Comparison of ENCODE assay signal across 8 cellular contexts in the genomic region with DNA sequence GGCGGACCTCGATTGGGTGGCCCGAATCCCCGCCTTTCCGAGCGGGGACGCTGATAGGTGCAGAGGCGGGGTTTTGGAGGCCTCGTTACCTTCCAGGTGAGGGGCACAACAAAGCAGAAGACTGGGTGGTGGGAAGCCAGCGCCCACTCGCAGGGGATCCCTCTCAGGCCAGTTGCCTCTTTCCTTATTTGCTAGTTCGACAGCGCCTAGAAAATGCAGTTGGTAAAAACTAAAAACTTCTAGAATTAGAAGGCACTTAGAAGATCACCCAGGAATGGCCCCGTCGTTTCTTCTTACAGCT. TPM values are rescaled to one million over a fixed set of nuclear protein-coding genes. Genes with fewer than 3 reads are reported as not detected.
DNase-seq lines count a peak whose midpoint lies in the region; ATAC-seq, FAIRE-seq and TF ChIP-seq lines count a peak whose summit lies in the region.

No MANE protein-coding gene starts in this region.

- no peaks in the 10 kb centered on the region for H3K9me3 ChIP-seq in DND-41 (ENCODE audit: insufficient read depth, low read length, severe bottlenecking)
- H3K9me3 ChIP-seq in Peyer's patch, result no peaks in the 10 kb centered on the region
- no peaks in the 10 kb centered on the region for H3K9me3 ChIP-seq in esophagus muscularis mucosa
- H3K9me3 ChIP-seq in pancreas, result no peaks in the 10 kb centered on the region

- peak overlapping the region; percentile 75 for H3K9ac ChIP-seq in DND-41 (ENCODE audit: low read depth, low read length)

- ATAC-seq in DND-41 (ENCODE audit: insufficient read depth, low read depth), result no peak
- ATAC-seq in pancreas, result no peak

- 2% methylated on average over 13 of the region's 15 CpGs for WGBS in esophagus muscularis mucosa
- WGBS in pancreas, 2 donors, result 1% methylated on average over 15 of the region's 15 CpGs

- H3K36me3 ChIP-seq in DND-41 (ENCODE audit: insufficient read depth, low read length) (peaks cover 47% of the 10 kb centered on the region), Peyer's patch (peaks cover 0 to 27% (median 0%) of the 10 kb centered on the region in 3 donors), esophagus muscularis mucosa (peaks cover 0 to 27% (median 24%) of the 10 kb centered on the region in 4 donors), pancreas (peaks cover 0 to 21% (median 8%) of the 10 kb centered on the region in 3 donors)

- TF ChIP-seq POLR2A in Peyer's patch (IDR thresholded peaks at IDR 0.05) (no peak), esophagus muscularis mucosa (IDR thresholded peaks at IDR 0.05; ENCODE audit: low read depth) (no peak)

- peaks cover 42% of the 10 kb centered on the region for H3K4me1 ChIP-seq in DND-41 (ENCODE audit: insufficient read depth, low read length)
- H3K4me1 ChIP-seq in Peyer's patch, result peaks cover 0 to 30% (median 9%) of the 10 kb centered on the region in 4 donors
- H3K4me1 ChIP-seq in esophagus muscularis mucosa, result peaks cover 42 to 74% (median 67%) of the 10 kb centered on the region in 4 donors
- peaks cover 5 to 17% (median 13%) of the 10 kb centered on the region in 3 donors for H3K4me1 ChIP-seq in pancreas

- no peak for TF ChIP-seq EP300 in esophagus muscularis mucosa (IDR thresholded peaks at IDR 0.05)

- intact Hi-C loops in esophagus muscularis mucosa (cut with DNase I), result no loop called here
- intact Hi-C loops in pancreas (cut with DNase I), result no loop called here
- intact Hi-C loops in posterior cingulate gyrus (cut with DNase I), result loop anchor here (2.0 to 10.0 kb wide), 2 partner anchors 80 to 224 kb away; no protein-coding TSS in a partner anchor

- DNase-seq in DND-41, result no peak
- DNase-seq in Peyer's patch, result no peak
- DNase-seq in esophagus muscularis mucosa (ENCODE audit: extremely low spot score), result no peak
- DNase-seq in pancreas, result no peak
- no peak for DNase-seq in KG1 (lab: John Stamatoyannopoulos, UW)
- no peak for DNase-seq in posterior cingulate gyrus
- DNase-seq in stimulated activated CD4-positive, alpha-beta T cell treated with anti-CD3 and anti-CD28 coated beads, Interleukin-12 subunit alpha, Interleukin-12 subunit beta, amount 100 ng/mL, for 4 hours, result no peak
- no peak for DNase-seq in RKO (ENCODE audit: low spot score)

- H4K20me1 ChIP-seq in DND-41 (ENCODE audit: insufficient read depth, low read length), result peaks cover 48% of the 10 kb centered on the region

- no peak for FAIRE-seq in pancreas (lab: Jason Lieb, UNC)

- H3K4me3 ChIP-seq in DND-41 (ENCODE audit: low read depth in 1 of 2, low read length in 2 of 2) (peak overlapping the region; percentile 29 to 58; a peak in 3 of 4 replicates), Peyer's patch (peak overlapping the region; percentile 75 to 95 (median 84)), esophagus muscularis mucosa (peak overlapping the region; percentile 78 to 94 (median 86)), pancreas (peak overlapping the region; percentile 8 to 99 (median 52))

- peak overlapping the region; percentile 88 for H3K4me2 ChIP-seq in DND-41 (ENCODE audit: insufficient read depth, low read length)

- TF ChIP-seq CTCF in DND-41 (IDR thresholded peaks at IDR 0.05; ENCODE audit: borderline replicate concordance, extremely low read depth, low read length, poor library complexity, severe bottlenecking), result no peak
- TF ChIP-seq CTCF in Peyer's patch (IDR thresholded peaks at IDR 0.05), result no peak
- no peak for TF ChIP-seq CTCF in esophagus muscularis mucosa (IDR thresholded peaks at IDR 0.05)
- TF ChIP-seq CTCF in pancreas (IDR thresholded peaks at IDR 0.05), result no peak

- H2AFZ ChIP-seq in DND-41 (ENCODE audit: low read depth, low read length), result no peak overlapping the region

- H3K27ac ChIP-seq in DND-41 (ENCODE audit: low read length) (peak overlapping the region; percentile 6), Peyer's patch (peak overlapping the region in 3 of 4 donors; percentile 97 to 99 (median 99)), esophagus muscularis mucosa (replicated peaks in 1 of 4) (peak overlapping the region; percentile 23 to 99 (median 98)), pancreas (peak overlapping the region in 1 of 4 donors; percentile 100)

- H3K27me3 ChIP-seq in DND-41 (ENCODE audit: insufficient read depth, low read length, poor library complexity) (no peaks in the 10 kb centered on the region), Peyer's patch (no peaks in the 10 kb centered on the region), esophagus muscularis mucosa (no peaks in the 10 kb centered on the region), pancreas (no peaks in the 10 kb centered on the region)

- H3K79me2 ChIP-seq in DND-41 (ENCODE audit: insufficient read depth, low read length), result peaks cover 57% of the 10 kb centered on the region

RNA-seq across cellular contexts. Expression of gene KAT7, which starts 0.7 kb away (rescaled TPM):
- 10 to 100 TPM; 44.3 to 50.9 (median 45.3) TPM for total RNA-seq in Peyer's patch
- total RNA-seq in esophagus muscularis mucosa, result 10 to 100 TPM; 29.5 to 48.1 (median 43.4) TPM
- total RNA-seq in pancreas, result 10 to 100 TPM; 18.9 to 31.5 (median 19.8) TPM
- 10 to 100 TPM in 1 of 2 donors, 1 to 10 TPM in 1; 3.5 to 10.4 TPM for polyA plus RNA-seq in pancreas

RNA-seq across cellular contexts. Expression of gene FAM117A, which starts 25.3 kb away (rescaled TPM):
- total RNA-seq in Peyer's patch (10 to 100 TPM in 1 of 4 donors, 1 to 10 TPM in 3; 6.5 to 16.5 (median 9.4) TPM), esophagus muscularis mucosa (10 to 100 TPM; 13.3 to 33.0 (median 24.8) TPM), pancreas (10 to 100 TPM in 2 of 6 donors, 1 to 10 TPM in 4; 5.5 to 14.8 (median 8.5) TPM)
- polyA plus RNA-seq in pancreas, result 10 to 100 TPM in 1 of 2 donors, 1 to 10 TPM in 1; 5.3 to 12.3 TPM

RNA-seq across cellular contexts. Expression of gene TAC4, which starts 58.6 kb away (rescaled TPM):
- total RNA-seq in Peyer's patch (not detected), esophagus muscularis mucosa (not detected), pancreas (not detected)
- not detected for polyA plus RNA-seq in pancreas
